ENCODE assay signal across 8 cellular contexts in the genomic region with DNA sequence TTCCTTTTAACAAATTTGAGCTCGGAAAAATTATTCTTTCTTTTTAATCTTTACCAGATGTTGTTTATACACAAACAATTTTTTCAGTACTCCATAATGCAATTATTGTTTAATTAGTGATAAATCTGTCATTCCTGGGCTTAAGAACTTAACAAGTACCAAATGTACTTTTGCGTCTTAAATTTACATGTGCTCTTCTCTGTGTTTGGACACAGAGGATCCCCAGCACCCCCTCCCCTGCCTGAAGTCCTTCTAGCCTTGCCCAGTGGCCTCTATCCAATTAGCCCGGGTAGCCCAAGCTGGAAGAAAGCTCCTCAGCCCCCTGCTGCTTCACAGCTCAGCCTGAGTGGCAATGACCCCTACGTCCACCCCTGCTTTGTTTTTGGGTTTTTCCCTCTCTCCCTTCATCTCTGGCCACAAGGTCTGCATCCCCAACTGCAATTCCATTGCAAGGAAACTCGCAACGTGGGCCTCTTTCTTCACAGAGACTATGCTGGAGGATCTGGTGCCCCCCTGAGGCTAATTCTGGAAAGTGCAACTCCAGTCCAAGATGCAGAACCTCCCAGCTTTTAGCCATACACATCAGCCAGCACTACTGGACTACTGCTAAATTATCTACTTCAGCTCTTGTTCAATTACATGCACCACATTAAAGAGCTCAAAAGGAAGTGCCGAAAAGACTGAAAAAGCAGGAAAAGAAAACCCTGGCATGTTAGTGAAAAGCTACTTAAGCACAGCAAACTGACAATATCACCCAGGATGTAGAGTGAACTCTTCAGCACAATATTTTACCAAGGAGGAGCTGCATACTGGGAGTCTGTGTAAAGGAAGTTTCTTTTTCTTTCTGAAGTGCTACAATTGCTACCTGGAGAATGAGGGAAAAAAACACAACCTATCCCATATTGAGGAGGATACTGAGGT.
A peak's percentile ranks its signal among the peaks of the same experiment; 100 is the strongest.
DNase-seq lines count a peak whose midpoint lies in the region; ATAC-seq and TF ChIP-seq lines count a peak whose summit lies in the region.

No MANE protein-coding gene starts in this region.

- H3K27ac ChIP-seq in CD8-positive, alpha-beta T cell (ENCODE audit: low read depth, low read length), result no peak overlapping the region
- H3K27ac ChIP-seq in OCI-LY3 (ENCODE audit: low read length) (no peak overlapping the region), tibial artery (no peak overlapping the region)

- DNase-seq in CD8-positive, alpha-beta T cell, result peak; percentile 11 to 56 (median 31)
- DNase-seq in HPDE6-E6E7 (ENCODE audit: extremely low spot score), result peak; percentile 51
- peak; percentile 35 for DNase-seq in activated T-cell treated with anti-CD3 and anti-CD28 coated beads for 48 hours (ENCODE audit: low read depth)
- DNase-seq in fibroblast of mammary gland (ENCODE audit: low read depth), result peak; percentile 57
- DNase-seq in tibial artery, result peak in 1 of 2 donors; percentile 76

- H3K27ac Mint-ChIP-seq in CD8-positive, alpha-beta T cell, result no peak overlapping the region
- peak overlapping the region; percentile 59 to 62 (median 62) for H3K27ac Mint-ChIP-seq in nephron

- H3K4me2 ChIP-seq in OCI-LY3 (ENCODE audit: low read length), result no peak overlapping the region

- no peaks in the 10 kb centered on the region for H3K27me3 Mint-ChIP-seq in CD8-positive, alpha-beta T cell (ENCODE audit: low read depth)
- peaks cover 4% of the 10 kb centered on the region for H3K27me3 Mint-ChIP-seq in nephron (ENCODE audit: low read depth)

- peaks cover 4% of the 10 kb centered on the region for H3K4me1 Mint-ChIP-seq in CD8-positive, alpha-beta T cell (ENCODE audit: low read depth)
- H3K4me1 Mint-ChIP-seq in nephron, result peaks cover 34% of the 10 kb centered on the region

- peaks cover 13% of the 10 kb centered on the region for H3K36me3 Mint-ChIP-seq in CD8-positive, alpha-beta T cell
- H3K36me3 Mint-ChIP-seq in nephron (ENCODE audit: low read depth), result no peaks in the 10 kb centered on the region

- H2AFZ ChIP-seq in OCI-LY3 (ENCODE audit: low read depth, low read length), result no peak overlapping the region

- no peaks in the 10 kb centered on the region for H4K20me1 ChIP-seq in OCI-LY3 (ENCODE audit: insufficient read depth, low read length)

- peak; percentile 66 for TF ChIP-seq CTCF in CD8-positive, alpha-beta T cell (IDR thresholded peaks at IDR 0.05)
- TF ChIP-seq CTCF in OCI-LY3 (IDR thresholded peaks at IDR 0.05; ENCODE audit: low read depth, low read length) (peak; percentile 91), fibroblast of mammary gland (conservative IDR thresholded peaks at IDR 0.05; ENCODE audit: control insufficient read depth, insufficient read depth, low read depth, low read length) (peak; percentile 89), nephron (IDR thresholded peaks at IDR 0.05; ENCODE audit: unreplicated experiment in 3 of 3) (peak; percentile 86 to 91 (median 89)), tibial artery (IDR thresholded peaks at IDR 0.05) (peak; percentile 81 to 85)

- H3K4me3 ChIP-seq in CD8-positive, alpha-beta T cell (ENCODE audit: low read depth, low read length), result no peak overlapping the region
- H3K4me3 ChIP-seq in OCI-LY3 (ENCODE audit: low read length) (no peak overlapping the region), fibroblast of mammary gland (ENCODE audit: control insufficient read depth, low read depth, low read length) (no peak overlapping the region), tibial artery (no peak overlapping the region)

- H3K9me3 ChIP-seq in CD8-positive, alpha-beta T cell (ENCODE audit: low read length), result no peaks in the 10 kb centered on the region
- H3K9me3 ChIP-seq in OCI-LY3 (ENCODE audit: insufficient read depth, low read length), result no peaks in the 10 kb centered on the region
- H3K9me3 ChIP-seq in tibial artery, result no peaks in the 10 kb centered on the region

- H3K36me3 ChIP-seq in CD8-positive, alpha-beta T cell (ENCODE audit: insufficient read depth, low read length), result no peaks in the 10 kb centered on the region
- H3K36me3 ChIP-seq in OCI-LY3 (replicated peaks; ENCODE audit: low read depth, low read length) (no peaks in the 10 kb centered on the region), tibial artery (no peaks in the 10 kb centered on the region)

- no peak for ATAC-seq in CD8-positive, alpha-beta T cell
- ATAC-seq in HG03135 (IDR thresholded peaks at IDR 0.05; ENCODE audit: unreplicated experiment), result no peak

- H3K4me1 ChIP-seq in CD8-positive, alpha-beta T cell (ENCODE audit: insufficient read depth, low read length), result no peaks in the 10 kb centered on the region
- H3K4me1 ChIP-seq in OCI-LY3 (ENCODE audit: low read length) (no peaks in the 10 kb centered on the region), tibial artery (peaks cover 0 to 21% (median 8%) of the 10 kb centered on the region in 4 donors)

- CTCF ChIA-PET in CD8-positive, alpha-beta T cell (lab: Charles Lee), result interaction anchor here (0.7 to 11.1 kb wide), 29 partner anchors 9 to 1085 kb away, joined by 3 to 242 read pairs (median 4); no protein-coding TSS in a partner anchor

- no peaks in the 10 kb centered on the region for H3K9me3 Mint-ChIP-seq in CD8-positive, alpha-beta T cell
- no peaks in the 10 kb centered on the region for H3K9me3 Mint-ChIP-seq in nephron

- intact Hi-C loops in CD8-positive, alpha-beta T cell (cut with DNase I, micrococcal nuclease), result loop anchor here (1.0 kb wide), 3 partner anchors 348 to 463 kb away; no protein-coding TSS in a partner anchor
- intact Hi-C loops in tibial artery (cut with DNase I; ENCODE audit: low total_unique reads), result loop anchor here (5.0 kb wide), 1 partner anchor 449 kb away; no protein-coding TSS in a partner anchor

- H3K27me3 ChIP-seq in CD8-positive, alpha-beta T cell (ENCODE audit: insufficient read depth, low read length), result no peaks in the 10 kb centered on the region
- no peaks in the 10 kb centered on the region for H3K27me3 ChIP-seq in OCI-LY3 (ENCODE audit: low read depth, low read length)
- H3K27me3 ChIP-seq in tibial artery, result no peaks in the 10 kb centered on the region

- POLR2A ChIA-PET in CD8-positive, alpha-beta T cell (lab: Charles Lee), result interaction anchor here (0.9 kb wide), 1 partner anchor 455 kb away, joined by 3 read pairs; no protein-coding TSS in a partner anchor

- H3K4me3 Mint-ChIP-seq in CD8-positive, alpha-beta T cell, result no peak overlapping the region
- peak overlapping the region; percentile 4 to 24 (median 9) for H3K4me3 Mint-ChIP-seq in nephron

- H3K9ac ChIP-seq in OCI-LY3 (ENCODE audit: low read length), result no peak overlapping the region

- H3K79me2 ChIP-seq in OCI-LY3 (ENCODE audit: low read length), result no peaks in the 10 kb centered on the region
